In genomic region chr5:161286066-161286655, GRCh38 we compare ENCODE assay signal across 13 cellular contexts.
DNase-seq lines count a peak whose midpoint lies in the region; ATAC-seq, FAIRE-seq and TF ChIP-seq lines count a peak whose summit lies in the region.
"Had no signal": no experiment of that assay in that cellular context is flagged by ENCODE, and none has a peak within 500 bp of the region (broad histone marks: within the 10 kb centered on the region; RNA-seq: fewer than 3 reads in every experiment).

No MANE protein-coding gene starts in this region.

- no peak overlapping the region for H3K27ac ChIP-seq in upper lobe of right lung

- TF ChIP-seq POLR2A in GM12892 (IDR thresholded peaks at IDR 0.05; ENCODE audit: low read depth, low read length): 0 out of 2 replicates have a peak, but pooled peaks have one; percentile 35

- no peak for TF ChIP-seq CTCF in upper lobe of right lung (IDR thresholded peaks at IDR 0.05)

- H3K27me3 ChIP-seq in upper lobe of right lung: no peaks in the 10 kb centered on the region

- no peak for DNase-seq in GM12892 (ENCODE audit: insufficient read length)
- DNase-seq in upper lobe of right lung: no peak
- no peak for DNase-seq in activated CD8-positive, alpha-beta memory T cell treated with anti-CD3 and anti-CD28 coated beads for 24 hours
- DNase-seq in GF-D8 (lab: John Stamatoyannopoulos, UW): no peak
- no peak for DNase-seq in CD1c-positive myeloid dendritic cell (ENCODE audit: extremely low spot score)
- DNase-seq: amniotic stem cell, endodermal cell, NCI-H226, right cardiac atrium had no signal

- H3K4me3 ChIP-seq in upper lobe of right lung: no peak overlapping the region
- H3K4me3 ChIP-seq: K562 had no signal

- intact Hi-C loops in upper lobe of right lung (cut with DNase I): no loop called here

- H3K9me3 ChIP-seq in upper lobe of right lung: no peaks in the 10 kb centered on the region

- H3K36me3 ChIP-seq in upper lobe of right lung: no peaks in the 10 kb centered on the region

- FAIRE-seq in GM12892 (lab: Jason Lieb, UNC): peak; percentile 79
- FAIRE-seq: K562 had no signal

- peak; percentile 78 for ATAC-seq in GM19372 (IDR thresholded peaks at IDR 0.05; ENCODE audit: low read depth, unreplicated experiment)
- peak; percentile 91 for ATAC-seq in HG02798 (IDR thresholded peaks at IDR 0.05; ENCODE audit: poor library complexity, unreplicated experiment)
- ATAC-seq in HG03469 (IDR thresholded peaks at IDR 0.05; ENCODE audit: unreplicated experiment): peak; percentile 90
- ATAC-seq in upper lobe of right lung: no peak
- ATAC-seq: K562, right cardiac atrium had no signal

- H3K4me1 ChIP-seq in upper lobe of right lung: no peaks in the 10 kb centered on the region
